13 cellular contexts compared by ENCODE assay signal in the genomic region with DNA sequence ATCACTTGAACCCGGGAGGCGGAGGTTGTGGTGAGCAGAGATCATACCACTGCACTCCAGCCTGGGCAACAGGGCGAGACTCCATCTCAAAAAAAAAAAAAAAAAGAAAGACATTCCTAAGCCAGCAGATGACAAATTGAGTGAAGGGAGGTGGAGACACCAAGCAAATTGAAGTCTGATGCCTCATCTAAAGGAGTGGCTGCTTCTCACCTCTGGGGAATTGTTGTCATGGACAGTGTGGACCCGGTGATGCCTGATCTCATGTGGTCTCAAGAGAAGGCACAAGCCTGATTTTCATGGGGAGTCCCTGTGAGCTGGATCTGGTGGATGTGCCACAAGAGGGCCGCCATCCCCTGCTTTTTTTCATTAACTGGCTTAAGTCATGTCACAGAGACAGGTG.
"Had no signal": no experiment of that assay in that cellular context is flagged by ENCODE, and none has a peak within 500 bp of the region (broad histone marks: within the 10 kb centered on the region; RNA-seq: fewer than 3 reads in every experiment).

No MANE protein-coding gene starts in this region.

- H3K27ac ChIP-seq: coronary artery, gastroesophageal sphincter, left lung, transverse colon, VCaP had no signal

- H3K4me3 ChIP-seq: coronary artery, gastroesophageal sphincter, left lung, transverse colon had no signal

- DNase-seq: activated CD4-positive, alpha-beta T cell treated with anti-CD3 and anti-CD28 coated beads for 36 hours; activated T-cell treated with anti-CD3 and anti-CD28 coated beads, Interleukin-2, amount 50 U/mL, for 48 hours; effector CD8-positive, alpha-beta T cell; left lung; nucleus accumbens; right cardiac atrium; transverse colon had no signal

- H3K27ac Mint-ChIP-seq: activated CD4-positive, alpha-beta T cell treated with anti-CD3 and anti-CD28 coated beads for 36 hours; natural killer cell treated with Interleukin-12 subunit alpha and Interleukin-12 subunit beta and Interleukin-15 and Interleukin-18, amount 100 ng/mL, for 72 hours; progenitor cell of endocrine pancreas; stimulated activated memory B cell treated with anti-CD40 and anti-IgM and Interleukin-4, amounts not matched to agents 10 μg/mL and 1 μg/mL and 100 μg/mL, for 72 hours had no signal

- H3K27me3 Mint-ChIP-seq: activated CD4-positive, alpha-beta T cell treated with anti-CD3 and anti-CD28 coated beads for 36 hours; progenitor cell of endocrine pancreas; stimulated activated memory B cell treated with anti-CD40 and anti-IgM and Interleukin-4, amounts not matched to agents 10 μg/mL and 1 μg/mL and 100 μg/mL, for 72 hours had no signal

- H3K4me1 ChIP-seq: gastroesophageal sphincter, left lung, transverse colon had no signal

- H3K9me3 Mint-ChIP-seq: natural killer cell treated with Interleukin-12 subunit alpha and Interleukin-12 subunit beta and Interleukin-15 and Interleukin-18, amount 100 ng/mL, for 72 hours had no signal

- H3K36me3 Mint-ChIP-seq: natural killer cell treated with Interleukin-12 subunit alpha and Interleukin-12 subunit beta and Interleukin-15 and Interleukin-18, amount 100 ng/mL, for 72 hours had no signal

- H3K27me3 ChIP-seq: gastroesophageal sphincter, left lung, transverse colon had no signal

- H3K4me3 Mint-ChIP-seq: activated CD4-positive, alpha-beta T cell treated with anti-CD3 and anti-CD28 coated beads for 36 hours; natural killer cell treated with Interleukin-12 subunit alpha and Interleukin-12 subunit beta and Interleukin-15 and Interleukin-18, amount 100 ng/mL, for 72 hours; stimulated activated memory B cell treated with anti-CD40 and anti-IgM and Interleukin-4, amounts not matched to agents 10 μg/mL and 1 μg/mL and 100 μg/mL, for 72 hours had no signal

- H3K4me1 Mint-ChIP-seq: stimulated activated memory B cell treated with anti-CD40 and anti-IgM and Interleukin-4, amounts not matched to agents 10 μg/mL and 1 μg/mL and 100 μg/mL, for 72 hours had no signal

- H3K36me3 ChIP-seq: gastroesophageal sphincter, left lung, transverse colon had no signal

- H3K9me3 ChIP-seq: gastroesophageal sphincter, transverse colon had no signal
